Comparison of ENCODE assay signal across 9 cellular contexts in genomic region chr10:119395287-119396007, GRCh38.
DNase-seq lines count a peak whose midpoint lies in the region; ATAC-seq and TF ChIP-seq lines count a peak whose summit lies in the region.
"Had no signal": no experiment of that assay in that cellular context is flagged by ENCODE, and none has a peak within 500 bp of the region (broad histone marks: within the 10 kb centered on the region; RNA-seq: fewer than 3 reads in every experiment).

No MANE protein-coding gene starts in this region.

- in situ Hi-C loops in gastrocnemius medialis (cut with MboI; ENCODE audit: low sequenced_read_pairs in 4 of 4), result no loop called here

- intact Hi-C loops in activated B cell treated with CpG ODN at 0.5 μM for 24 hours (cut with micrococcal nuclease) (loop anchor here (2.0 kb wide), 2 partner anchors 25 to 89 kb away; no protein-coding TSS in a partner anchor), gastrocnemius medialis (cut with DNase I; ENCODE audit: low total_unique reads) (no loop called here)
- intact Hi-C loops in CD4-positive, alpha-beta T cell (cut with DNase I, micrococcal nuclease), result no loop called here

- POLR2A ChIA-PET in activated B cell treated with CpG ODN at 0.5 μM for 24 hours (lab: Charles Lee), result interaction anchor here (0.6 to 2.1 kb wide), 9 partner anchors 10 to 188 kb away, joined by 3 to 11 read pairs (median 3); partner anchors contain the start of gene GRK5
- POLR2A ChIA-PET in CD4-positive, alpha-beta T cell (lab: Charles Lee), result no interaction called here

- no peaks in the 10 kb centered on the region for H3K27me3 ChIP-seq in right atrium auricular region
- H3K27me3 ChIP-seq in gastrocnemius medialis, result no peaks in the 10 kb centered on the region
- no peaks in the 10 kb centered on the region for H3K27me3 ChIP-seq in CD4-positive, alpha-beta T cell (ENCODE audit: control insufficient read depth, insufficient read depth, low read length)

- H3K27ac ChIP-seq in right atrium auricular region (peak overlapping the region; percentile 65 to 66), gastrocnemius medialis (peak overlapping the region; percentile 49 to 75 (median 65))
- H3K27ac ChIP-seq in CD4-positive, alpha-beta T cell (ENCODE audit: low read depth, low read length), result no peak overlapping the region
- H3K27ac ChIP-seq: prostate gland had no signal

- H3K27me3 Mint-ChIP-seq in HFFc6 (ENCODE audit: insufficient read depth) (peaks cover 13% of the 10 kb centered on the region), activated B cell treated with CpG ODN at 0.5 μM for 24 hours (no peaks in the 10 kb centered on the region)
- H3K27me3 Mint-ChIP-seq in CD4-positive, alpha-beta T cell, result no peaks in the 10 kb centered on the region
- H3K27me3 Mint-ChIP-seq in activated T-cell treated with anti-CD3 and anti-CD28 coated beads, Interleukin-2, amount 50 U/mL, for 4 hours (ENCODE audit: low read depth), result no peaks in the 10 kb centered on the region

- ATAC-seq in activated B cell treated with CpG ODN at 0.5 μM for 24 hours (ENCODE audit: low read depth), result peak; percentile 77
- ATAC-seq in gastrocnemius medialis, result peak; percentile 40 to 72
- no peak for ATAC-seq in CD4-positive, alpha-beta T cell (ENCODE audit: poor library complexity)
- no peak for ATAC-seq in activated T-cell treated with anti-CD3 and anti-CD28 coated beads, Interleukin-2, amount 50 U/mL, for 4 hours
- ATAC-seq in GM19351 (IDR thresholded peaks at IDR 0.05; ENCODE audit: unreplicated experiment), result no peak

- no peak overlapping the region for H3K4me3 Mint-ChIP-seq in HFFc6
- H3K4me3 Mint-ChIP-seq in activated B cell treated with CpG ODN at 0.5 μM for 24 hours, result peak overlapping the region; percentile 60
- no peak overlapping the region for H3K4me3 Mint-ChIP-seq in CD4-positive, alpha-beta T cell
- no peak overlapping the region for H3K4me3 Mint-ChIP-seq in activated T-cell treated with anti-CD3 and anti-CD28 coated beads, Interleukin-2, amount 50 U/mL, for 4 hours

- no peak for TF ChIP-seq POLR2A in gastrocnemius medialis (IDR thresholded peaks at IDR 0.05)

- CTCF ChIA-PET in activated B cell treated with CpG ODN at 0.5 μM for 24 hours (lab: Charles Lee), result interaction anchor here (0.6 to 2.7 kb wide), 4 partner anchors 21 to 196 kb away, joined by 3 to 9 read pairs (median 4); partner anchors contain the start of gene GRK5
- CTCF ChIA-PET in CD4-positive, alpha-beta T cell (lab: Charles Lee), result no interaction called here

- H3K4me1 ChIP-seq in right atrium auricular region (peaks cover 0 to 54% of the 10 kb centered on the region in 2 donors), gastrocnemius medialis (peaks cover 8 to 12% of the 10 kb centered on the region in 2 donors)
- H3K4me1 ChIP-seq: prostate gland had no signal

- H3K36me3 Mint-ChIP-seq in HFFc6 (ENCODE audit: low read depth), result peaks cover 10% of the 10 kb centered on the region; the same call in 1 of the 2 replicates
- H3K36me3 Mint-ChIP-seq in activated B cell treated with CpG ODN at 0.5 μM for 24 hours (ENCODE audit: low read depth), result peaks cover 51% of the 10 kb centered on the region
- peaks cover 22% of the 10 kb centered on the region for H3K36me3 Mint-ChIP-seq in CD4-positive, alpha-beta T cell (ENCODE audit: low read depth)
- peaks cover 20% of the 10 kb centered on the region for H3K36me3 Mint-ChIP-seq in activated T-cell treated with anti-CD3 and anti-CD28 coated beads, Interleukin-2, amount 50 U/mL, for 4 hours (ENCODE audit: insufficient read depth)

- TF ChIP-seq CTCF in HFFc6 (IDR thresholded peaks at IDR 0.05) (no peak), activated B cell treated with CpG ODN at 0.5 μM for 24 hours (IDR thresholded peaks at IDR 0.05) (no peak), right atrium auricular region (IDR thresholded peaks at IDR 0.05) (no peak), gastrocnemius medialis (IDR thresholded peaks at IDR 0.05 in 4 of 5, conservative IDR thresholded peaks at IDR 0.05 in 1 of 5) (no peak)
- TF ChIP-seq CTCF in CD4-positive, alpha-beta T cell (IDR thresholded peaks at IDR 0.05), result no peak

- peak overlapping the region; percentile 55; the same call in 1 of the 2 replicates for H3K27ac Mint-ChIP-seq in HFFc6
- H3K27ac Mint-ChIP-seq in activated B cell treated with CpG ODN at 0.5 μM for 24 hours, result peak overlapping the region; percentile 91
- no peak overlapping the region for H3K27ac Mint-ChIP-seq in CD4-positive, alpha-beta T cell

- H3K9me3 Mint-ChIP-seq in HFFc6 (no peaks in the 10 kb centered on the region), activated B cell treated with CpG ODN at 0.5 μM for 24 hours (no peaks in the 10 kb centered on the region)
- no peaks in the 10 kb centered on the region for H3K9me3 Mint-ChIP-seq in CD4-positive, alpha-beta T cell
- H3K9me3 Mint-ChIP-seq in activated T-cell treated with anti-CD3 and anti-CD28 coated beads, Interleukin-2, amount 50 U/mL, for 4 hours, result no peaks in the 10 kb centered on the region

- H3K4me3 ChIP-seq in right atrium auricular region (no peak overlapping the region), gastrocnemius medialis (no peak overlapping the region)
- H3K4me3 ChIP-seq: prostate gland had no signal

- H3K4me1 Mint-ChIP-seq in HFFc6 (ENCODE audit: low read depth), result peaks cover 22% of the 10 kb centered on the region
- H3K4me1 Mint-ChIP-seq in activated B cell treated with CpG ODN at 0.5 μM for 24 hours, result peaks cover 44% of the 10 kb centered on the region
- peaks cover 7% of the 10 kb centered on the region for H3K4me1 Mint-ChIP-seq in CD4-positive, alpha-beta T cell (ENCODE audit: low read depth)
- H3K4me1 Mint-ChIP-seq in activated T-cell treated with anti-CD3 and anti-CD28 coated beads, Interleukin-2, amount 50 U/mL, for 4 hours (ENCODE audit: low read depth), result peaks cover 16% of the 10 kb centered on the region

- H3K36me3 ChIP-seq in right atrium auricular region, result peaks cover 6% of the 10 kb centered on the region
- no peaks in the 10 kb centered on the region for H3K36me3 ChIP-seq in gastrocnemius medialis
- H3K36me3 ChIP-seq: prostate gland had no signal

- DNase-seq in HFFc6, result peak; percentile 13
- DNase-seq in activated B cell treated with CpG ODN at 0.5 μM for 24 hours, result peak; percentile 32
- peak; percentile 84 for DNase-seq in right atrium auricular region (ENCODE audit: low spot score)
- peak; percentile 27 to 31 for DNase-seq in gastrocnemius medialis
- no peak for DNase-seq in CD4-positive, alpha-beta T cell
- DNase-seq in activated T-cell treated with anti-CD3 and anti-CD28 coated beads, Interleukin-2, amount 50 U/mL, for 4 hours, result no peak
- DNase-seq in NCI-H2081 treated with DMSO at 0.1 percent for 48 hours (lab: John Stamatoyannopoulos, UW), result no peak

- H3K9me3 ChIP-seq in right atrium auricular region, result no peaks in the 10 kb centered on the region
- no peaks in the 10 kb centered on the region for H3K9me3 ChIP-seq in gastrocnemius medialis
- H3K9me3 ChIP-seq in CD4-positive, alpha-beta T cell (ENCODE audit: control insufficient read depth, low read length), result no peaks in the 10 kb centered on the region
- H3K9me3 ChIP-seq: prostate gland had no signal

Comparison
In these comparisons a context has a peak if more than half of its experiments do, and no peak if none do; other contexts are left out.
1. DNase-seq: peak in HFFc6 (single experiment), activated B cell treated with CpG ODN at 0.5 μM for 24 hours (single experiment), right atrium auricular region (single experiment) and gastrocnemius medialis (2 of 2); none in CD4-positive, alpha-beta T cell (0 of 10), activated T-cell treated with anti-CD3 and anti-CD28 coated beads, Interleukin-2, amount 50 U/mL, for 4 hours (single experiment) and NCI-H2081 treated with DMSO at 0.1 percent for 48 hours (single experiment).
2. ATAC-seq: peak in activated B cell treated with CpG ODN at 0.5 μM for 24 hours (single experiment) and gastrocnemius medialis (2 of 2); none in CD4-positive, alpha-beta T cell (single experiment), activated T-cell treated with anti-CD3 and anti-CD28 coated beads, Interleukin-2, amount 50 U/mL, for 4 hours (0 of 2) and GM19351 (single experiment).